Comparison of ENCODE assay signal across 8 cellular contexts in genomic region chr13:44141725-44142539, GRCh38.
DNase-seq lines count a peak whose midpoint lies in the region; ATAC-seq and TF ChIP-seq lines count a peak whose summit lies in the region.

No MANE protein-coding gene starts in this region.

- H3K4me1 Mint-ChIP-seq in CD4-positive, CD25-positive, alpha-beta regulatory T cell: peaks cover 10 to 20% (median 10%) of the 10 kb centered on the region in 4 donors
- peaks cover 14% of the 10 kb centered on the region for H3K4me1 Mint-ChIP-seq in activated CD8-positive, alpha-beta T cell treated with anti-CD3 and anti-CD28 coated beads, Interleukin-2, amount 10 ng/mL, durations not matched to agents 7 days and 5 days (ENCODE audit: low read depth)

- H3K9me3 ChIP-seq in CD4-positive, CD25-positive, alpha-beta regulatory T cell (ENCODE audit: control insufficient read depth in 2 of 2, low read length in 2 of 2): no peaks in the 10 kb centered on the region
- H3K9me3 ChIP-seq in ectodermal cell (ENCODE audit: control insufficient read depth, low read length): no peaks in the 10 kb centered on the region
- H3K9me3 ChIP-seq in lung (ENCODE audit: control insufficient read depth in 2 of 2, insufficient read depth in 1 of 2, low read length in 1 of 2): no peaks in the 10 kb centered on the region

- H3K4me3 ChIP-seq in CD4-positive, CD25-positive, alpha-beta regulatory T cell (ENCODE audit: low read depth, low read length): peak overlapping the region; percentile 90
- H3K4me3 ChIP-seq in ectodermal cell (ENCODE audit: insufficient read depth, low read depth, low read length) (peak overlapping the region; percentile 75), lung (peak overlapping the region; percentile 34)

- ATAC-seq in CD4-positive, CD25-positive, alpha-beta regulatory T cell (ENCODE audit: low read depth in 2 of 2): peak; percentile 97 to 98
- ATAC-seq in GM19397 (IDR thresholded peaks at IDR 0.05; ENCODE audit: unreplicated experiment) (peak; percentile 100), HG03565 (IDR thresholded peaks at IDR 0.05; ENCODE audit: unreplicated experiment) (peak; percentile 99), lung (ENCODE audit: insufficient read depth, low FRiP score) (peak; percentile 99)
- peak; percentile 100 for ATAC-seq in activated CD8-positive, alpha-beta T cell treated with anti-CD3 and anti-CD28 coated beads, Interleukin-2, amount 10 ng/mL, durations not matched to agents 7 days and 5 days

- CTCF ChIA-PET in activated CD8-positive, alpha-beta T cell treated with anti-CD3 and anti-CD28 coated beads, Interleukin-2, amount 10 ng/mL, durations not matched to agents 7 days and 5 days (lab: Charles Lee): interaction anchor here (0.6 to 1.2 kb wide), 3 partner anchors 52 to 1336 kb away, joined by 3 to 4 read pairs (median 3); no protein-coding TSS in a partner anchor

- no peaks in the 10 kb centered on the region for H3K36me3 Mint-ChIP-seq in CD4-positive, CD25-positive, alpha-beta regulatory T cell
- no peaks in the 10 kb centered on the region for H3K36me3 Mint-ChIP-seq in activated CD8-positive, alpha-beta T cell treated with anti-CD3 and anti-CD28 coated beads, Interleukin-2, amount 10 ng/mL, durations not matched to agents 7 days and 5 days (ENCODE audit: low read depth)

- 1% methylated on average over 69 to 84 of the region's 84 CpGs for WGBS in ectodermal cell, 2 experiments
- 0 to 1% methylated on average over 54 to 82 of the region's 84 CpGs for WGBS in lung, 2 donors

- peaks cover 7% of the 10 kb centered on the region for H3K27me3 ChIP-seq in CD4-positive, CD25-positive, alpha-beta regulatory T cell (ENCODE audit: control insufficient read depth, insufficient read depth, low read length)
- H3K27me3 ChIP-seq in ectodermal cell (ENCODE audit: control insufficient read depth, insufficient read depth, low read length, poor library complexity, severe bottlenecking): no peaks in the 10 kb centered on the region
- H3K27me3 ChIP-seq in lung (ENCODE audit: control insufficient read depth, insufficient read depth): no peaks in the 10 kb centered on the region

- peak; percentile 88 to 90 (median 89) for DNase-seq in CD4-positive, CD25-positive, alpha-beta regulatory T cell
- peak; percentile 98 for DNase-seq in NCI-H82 (lab: John Stamatoyannopoulos, UW)
- DNase-seq in activated CD8-positive, alpha-beta T cell treated with anti-CD3 and anti-CD28 coated beads, Interleukin-2, amount 10 ng/mL, durations not matched to agents 7 days and 5 days: peak; percentile 93
- DNase-seq in lung (ENCODE audit: low spot score): peak; percentile 99
- peak; percentile 86 to 96 (median 88) for DNase-seq in stimulated activated CD4-positive, alpha-beta T cell treated with anti-CD3 and anti-CD28 coated beads, TNF-alpha, amount 100 ng/mL, for 4 hours (ENCODE audit: low read depth in 3 of 3)

- peaks cover 14% of the 10 kb centered on the region for H3K27me3 Mint-ChIP-seq in CD4-positive, CD25-positive, alpha-beta regulatory T cell
- H3K27me3 Mint-ChIP-seq in activated CD8-positive, alpha-beta T cell treated with anti-CD3 and anti-CD28 coated beads, Interleukin-2, amount 10 ng/mL, durations not matched to agents 7 days and 5 days (ENCODE audit: low read depth): peaks cover 18% of the 10 kb centered on the region

- H3K4me3 Mint-ChIP-seq in CD4-positive, CD25-positive, alpha-beta regulatory T cell: peak overlapping the region; percentile 91 to 96 (median 94)
- peak overlapping the region; percentile 85 for H3K4me3 Mint-ChIP-seq in activated CD8-positive, alpha-beta T cell treated with anti-CD3 and anti-CD28 coated beads, Interleukin-2, amount 10 ng/mL, durations not matched to agents 7 days and 5 days

- TF ChIP-seq CTCF in lung (IDR thresholded peaks at IDR 0.05; ENCODE audit: control extremely low read depth, extremely low read depth): no peak

- no peaks in the 10 kb centered on the region for H3K9me3 Mint-ChIP-seq in CD4-positive, CD25-positive, alpha-beta regulatory T cell
- H3K9me3 Mint-ChIP-seq in activated CD8-positive, alpha-beta T cell treated with anti-CD3 and anti-CD28 coated beads, Interleukin-2, amount 10 ng/mL, durations not matched to agents 7 days and 5 days (ENCODE audit: insufficient read depth): no peaks in the 10 kb centered on the region

- POLR2A ChIA-PET in activated CD8-positive, alpha-beta T cell treated with anti-CD3 and anti-CD28 coated beads, Interleukin-2, amount 10 ng/mL, durations not matched to agents 7 days and 5 days (lab: Charles Lee): no interaction called here

- peaks cover 18% of the 10 kb centered on the region for H3K4me1 ChIP-seq in CD4-positive, CD25-positive, alpha-beta regulatory T cell (ENCODE audit: control insufficient read depth, insufficient read depth, low read length, poor library complexity, severe bottlenecking)
- peaks cover 18% of the 10 kb centered on the region for H3K4me1 ChIP-seq in ectodermal cell (ENCODE audit: control insufficient read depth, insufficient read depth, low read length)
- peaks cover 0 to 2% of the 10 kb centered on the region in 2 donors for H3K4me1 ChIP-seq in lung (ENCODE audit: control insufficient read depth in 2 of 2, insufficient read depth in 2 of 2, low read length in 2 of 2)

- H3K36me3 ChIP-seq in CD4-positive, CD25-positive, alpha-beta regulatory T cell (ENCODE audit: control insufficient read depth, insufficient read depth, low read length): no peaks in the 10 kb centered on the region
- H3K36me3 ChIP-seq in ectodermal cell (ENCODE audit: control insufficient read depth, insufficient read depth, low read length): no peaks in the 10 kb centered on the region
- H3K36me3 ChIP-seq in lung (ENCODE audit: control insufficient read depth in 2 of 2, insufficient read depth in 2 of 2, low read length in 2 of 2): no peaks in the 10 kb centered on the region

- peak overlapping the region; percentile 88 to 97 (median 92) for H3K27ac Mint-ChIP-seq in CD4-positive, CD25-positive, alpha-beta regulatory T cell
- H3K27ac Mint-ChIP-seq in activated CD8-positive, alpha-beta T cell treated with anti-CD3 and anti-CD28 coated beads, Interleukin-2, amount 10 ng/mL, durations not matched to agents 7 days and 5 days: peak overlapping the region; percentile 84

- H3K27ac ChIP-seq in CD4-positive, CD25-positive, alpha-beta regulatory T cell (ENCODE audit: insufficient read depth, low read length, poor library complexity, severe bottlenecking): peak overlapping the region; percentile 72
- peak overlapping the region; percentile 93 for H3K27ac ChIP-seq in ectodermal cell (ENCODE audit: insufficient read depth, low read depth, low read length, poor library complexity, severe bottlenecking)
- H3K27ac ChIP-seq in lung (ENCODE audit: low read depth in 1 of 2, low read length in 1 of 2): peak overlapping the region; percentile 95 to 98

Comparison
In these comparisons a context has a peak if more than half of its experiments do, and no peak if none do; other contexts are left out.
1. Peak in every context shown above with its lines: DNase-seq, ATAC-seq, H3K4me3 ChIP-seq and H3K27ac ChIP-seq.
2. H3K4me3 ChIP-seq: peak in every context shown above with its lines; median percentile 90 in CD4-positive, CD25-positive, alpha-beta regulatory T cell; 75 in ectodermal cell; 34 in lung.